ENCODE assay signal across 8 cellular contexts in the genomic region with DNA sequence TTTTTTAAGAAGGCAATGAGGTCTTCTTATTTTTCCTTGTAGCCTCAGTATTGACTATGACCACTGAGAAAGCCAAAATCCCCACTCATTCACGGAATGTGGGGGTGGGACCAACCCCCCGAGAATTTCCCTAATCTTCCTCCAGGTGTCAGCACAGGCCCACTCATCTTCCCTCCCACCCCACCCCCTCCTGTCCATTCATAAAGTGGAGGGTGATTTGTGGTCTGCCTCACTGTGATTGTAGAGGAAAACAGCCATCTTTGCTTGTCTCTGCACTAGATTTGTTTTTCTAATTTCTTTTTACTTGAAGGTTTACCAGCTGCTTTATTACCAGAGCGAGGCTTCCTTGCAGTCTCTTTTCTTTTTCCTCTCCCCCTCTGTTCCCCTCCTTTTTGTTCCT.
DNase-seq lines count a peak whose midpoint lies in the region; ATAC-seq and TF ChIP-seq lines count a peak whose summit lies in the region.

No MANE protein-coding gene starts in this region.

- POLR2A ChIA-PET in CD8-positive, alpha-beta T cell (lab: Charles Lee): interaction anchor here (1.0 kb wide), 1 partner anchor 10 kb away, joined by 3 read pairs; no protein-coding TSS in a partner anchor

- H3K36me3 Mint-ChIP-seq in CD8-positive, alpha-beta T cell: no peaks in the 10 kb centered on the region

- TF ChIP-seq CTCF in CD8-positive, alpha-beta T cell (IDR thresholded peaks at IDR 0.05): peak; percentile 82
- peak; percentile 17 to 71 (median 62) for TF ChIP-seq CTCF in heart left ventricle (IDR thresholded peaks at IDR 0.05)
- peak; percentile 40 for TF ChIP-seq CTCF in smooth muscle cell (IDR thresholded peaks at IDR 0.05; ENCODE audit: borderline replicate concordance, insufficient read depth, poor library complexity, severe bottlenecking)

- no peaks in the 10 kb centered on the region for H3K9me2 ChIP-seq in GM23248 (ENCODE audit: insufficient read depth)

- DNase-seq in CD8-positive, alpha-beta T cell: peak; percentile 5 to 67 (median 39)
- DNase-seq in GM23248 (peak; percentile 9), NCI-H2171 treated with DMSO at 0.1 percent for 48 hours (lab: John Stamatoyannopoulos, UW) (peak; percentile 47), activated T-helper 1 cell treated with Interleukin-2 at 50 U/mL for 16 hours (ENCODE audit: low read depth) (peak; percentile 4), heart left ventricle (peak in 1 of 5 donors; percentile 30), smooth muscle cell (lab: John Stamatoyannopoulos, UW; ENCODE audit: unreplicated experiment) (no peak), epidermal melanocyte (ENCODE audit: insufficient read length, low spot score) (no peak)

- H3K4me2 ChIP-seq in GM23248 (ENCODE audit: unreplicated experiment) (no peak overlapping the region), smooth muscle cell (peak overlapping the region; percentile 67)

- H3F3A ChIP-seq in GM23248 (ENCODE audit: insufficient read depth) (no peaks in the 10 kb centered on the region), smooth muscle cell (ENCODE audit: low read depth) (peaks cover 11% of the 10 kb centered on the region)

- peak; percentile 74 for ATAC-seq in CD8-positive, alpha-beta T cell
- ATAC-seq in heart left ventricle (peak in 3 of 4 donors; percentile 68 to 75 (median 68)), GM21390 (IDR thresholded peaks at IDR 0.05; ENCODE audit: unreplicated experiment) (no peak)

- H3K4me3 Mint-ChIP-seq in CD8-positive, alpha-beta T cell: peak overlapping the region; percentile 57

- intact Hi-C loops in CD8-positive, alpha-beta T cell (cut with DNase I, micrococcal nuclease): loop anchor here (1.0 to 5.0 kb wide), 8 partner anchors 70 to 1840 kb away; partner anchors contain the start of gene NRP2 (in 1 of the 2)
- intact Hi-C loops in heart left ventricle (cut with DNase I): loop anchor here in 3 of 10 donors (1.0 to 5.0 kb wide), 3 partner anchors 69 to 70 kb away; no protein-coding TSS in a partner anchor

- CTCF ChIA-PET in CD8-positive, alpha-beta T cell (lab: Charles Lee): interaction anchor here (0.6 to 10.6 kb wide), 13 partner anchors 10 to 1816 kb away, joined by 3 to 146 read pairs (median 3); no protein-coding TSS in a partner anchor

- H3K4me1 ChIP-seq in CD8-positive, alpha-beta T cell (ENCODE audit: insufficient read depth, low read length): peaks cover 30% of the 10 kb centered on the region
- H3K4me1 ChIP-seq in GM23248 (ENCODE audit: insufficient read depth) (peaks cover 12% of the 10 kb centered on the region; the same call in 1 of the 2 replicates), heart left ventricle (peaks cover 0 to 40% (median 20%) of the 10 kb centered on the region in 12 donors), smooth muscle cell (ENCODE audit: low read depth) (peaks cover 19% of the 10 kb centered on the region)

- H3K36me3 ChIP-seq in CD8-positive, alpha-beta T cell (ENCODE audit: insufficient read depth, low read length): no peaks in the 10 kb centered on the region
- H3K36me3 ChIP-seq in GM23248 (ENCODE audit: low read depth): no peaks in the 10 kb centered on the region
- no peaks in the 10 kb centered on the region for H3K36me3 ChIP-seq in heart left ventricle
- no peaks in the 10 kb centered on the region for H3K36me3 ChIP-seq in smooth muscle cell (ENCODE audit: low read depth)

- peaks cover 37% of the 10 kb centered on the region for H3K4me1 Mint-ChIP-seq in CD8-positive, alpha-beta T cell (ENCODE audit: low read depth)

- H3K79me2 ChIP-seq in GM23248 (ENCODE audit: insufficient read depth) (no peaks in the 10 kb centered on the region), smooth muscle cell (ENCODE audit: low read depth) (no peaks in the 10 kb centered on the region)

- no peak overlapping the region for H3K27ac ChIP-seq in CD8-positive, alpha-beta T cell (ENCODE audit: low read depth, low read length)
- H3K27ac ChIP-seq in GM23248 (no peak overlapping the region), heart left ventricle (peak overlapping the region in 6 of 12 donors; percentile 36 to 74 (median 54)), smooth muscle cell (ENCODE audit: low read depth) (peak overlapping the region; percentile 43)

- no peak overlapping the region for H2AFZ ChIP-seq in GM23248
- peak overlapping the region; percentile 45 for H2AFZ ChIP-seq in smooth muscle cell (ENCODE audit: low read depth)

- 0 to 7% methylated on average over 3 of the region's 3 CpGs for WGBS in GM23248 (ENCODE audit: low coverage in 1 of 2, low lambda C conversion rate in 2 of 2, missing lambda C conversion rate in 2 of 2), 2 experiments
- WGBS in heart left ventricle, 4 donors: 21 to 26% (median 22%) methylated on average over 3 of the region's 3 CpGs
- 18% methylated on average over 3 of the region's 3 CpGs for WGBS in smooth muscle cell (ENCODE audit: low lambda C conversion rate)

- H3K9me3 ChIP-seq in CD8-positive, alpha-beta T cell (ENCODE audit: low read length): no peaks in the 10 kb centered on the region
- no peaks in the 10 kb centered on the region for H3K9me3 ChIP-seq in GM23248 (ENCODE audit: low read depth)
- no peaks in the 10 kb centered on the region for H3K9me3 ChIP-seq in heart left ventricle
- no peaks in the 10 kb centered on the region for H3K9me3 ChIP-seq in smooth muscle cell (replicated peaks; ENCODE audit: low read depth)

- H3K27ac Mint-ChIP-seq in CD8-positive, alpha-beta T cell: no peak overlapping the region

- in situ Hi-C loops in GM23248 (cut with MboI): no loop called here

- H3K9me3 Mint-ChIP-seq in CD8-positive, alpha-beta T cell: no peaks in the 10 kb centered on the region

- H3K4me3 ChIP-seq in CD8-positive, alpha-beta T cell (ENCODE audit: low read depth, low read length): no peak overlapping the region
- H3K4me3 ChIP-seq in GM23248 (no peak overlapping the region), heart left ventricle (no peak overlapping the region), smooth muscle cell (no peak overlapping the region)

- H3K9ac ChIP-seq in GM23248 (no peak overlapping the region), smooth muscle cell (ENCODE audit: low read depth) (no peak overlapping the region)

- TF ChIP-seq POLR2A in heart left ventricle (IDR thresholded peaks at IDR 0.05): no peak

- no peaks in the 10 kb centered on the region for H4K20me1 ChIP-seq in GM23248 (ENCODE audit: insufficient read depth)
- H4K20me1 ChIP-seq in smooth muscle cell (ENCODE audit: low read depth): no peaks in the 10 kb centered on the region

- H3K27me3 ChIP-seq in CD8-positive, alpha-beta T cell (ENCODE audit: insufficient read depth, low read length): no peaks in the 10 kb centered on the region
- H3K27me3 ChIP-seq in GM23248 (replicated peaks; ENCODE audit: insufficient read depth): peaks cover 41% of the 10 kb centered on the region
- no peaks in the 10 kb centered on the region for H3K27me3 ChIP-seq in heart left ventricle
- H3K27me3 ChIP-seq in smooth muscle cell (ENCODE audit: low read depth): no peaks in the 10 kb centered on the region

- no peaks in the 10 kb centered on the region for H3K27me3 Mint-ChIP-seq in CD8-positive, alpha-beta T cell (ENCODE audit: low read depth)

Comparison
In these comparisons a context has a peak if more than half of its experiments do, and no peak if none do; other contexts are left out.
1. DNase-seq: peak in CD8-positive, alpha-beta T cell (7 of 7), GM23248 (single experiment), NCI-H2171 treated with DMSO at 0.1 percent for 48 hours (single experiment) and activated T-helper 1 cell treated with Interleukin-2 at 50 U/mL for 16 hours (single experiment); none in smooth muscle cell (single experiment) and epidermal melanocyte (single experiment).
2. Peak in every context shown above with its lines, with median percentiles within 50 percentile points of each other: CTCF ChIP-seq.